Comparison of ENCODE assay signal across 8 cellular contexts in the genomic region with DNA sequence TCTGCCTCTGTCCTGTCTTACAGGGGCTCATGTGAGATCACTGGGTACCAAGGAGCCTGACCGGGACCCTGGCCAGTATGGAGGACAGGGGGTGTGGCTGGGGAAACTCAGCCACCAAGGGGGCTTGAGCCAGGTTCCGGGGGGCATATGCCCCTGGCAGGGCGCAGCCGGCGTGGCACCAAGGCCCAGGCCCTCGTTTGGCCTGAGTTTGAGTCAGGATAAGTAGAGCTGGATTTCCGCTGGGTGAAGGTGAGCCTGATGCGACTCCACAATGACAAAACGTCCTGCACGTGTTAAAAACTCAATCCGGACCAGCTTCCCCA. TPM values are rescaled to one million over a fixed set of nuclear protein-coding genes. Genes with fewer than 3 reads are reported as not detected.
DNase-seq lines count a peak whose midpoint lies in the region; TF ChIP-seq lines count a peak whose summit lies in the region.

No MANE protein-coding gene starts in this region.

- peaks cover 32% of the 10 kb centered on the region for H3K4me1 Mint-ChIP-seq in T-helper 2 cell treated with Interferon-gamma antibody and Interleukin-4, amounts not matched to agents 5 μg/mL and 100 μg/mL, for 36 hours (ENCODE audit: low read depth)

- H3K36me3 ChIP-seq in KMS-11 (ENCODE audit: insufficient read depth) (no peaks in the 10 kb centered on the region), parathyroid adenoma (ENCODE audit: control insufficient read depth, insufficient read depth, low read length) (no peaks in the 10 kb centered on the region)
- H3K36me3 ChIP-seq in effector memory CD4-positive, alpha-beta T cell (ENCODE audit: control insufficient read depth, insufficient read depth, low read length) = no peaks in the 10 kb centered on the region

- peak overlapping the region; percentile 89 for H3K4me3 Mint-ChIP-seq in T-helper 2 cell treated with Interferon-gamma antibody and Interleukin-4, amounts not matched to agents 5 μg/mL and 100 μg/mL, for 36 hours

- no peaks in the 10 kb centered on the region for H3K9me3 ChIP-seq in effector memory CD4-positive, alpha-beta T cell (ENCODE audit: control insufficient read depth, low read length)
- no peaks in the 10 kb centered on the region for H3K9me3 ChIP-seq in parathyroid adenoma (ENCODE audit: control insufficient read depth, low read length)

- H3K27ac Mint-ChIP-seq in T-helper 2 cell treated with Interferon-gamma antibody and Interleukin-4, amounts not matched to agents 5 μg/mL and 100 μg/mL, for 36 hours = peak overlapping the region; percentile 86

- no peaks in the 10 kb centered on the region for H3K27me3 Mint-ChIP-seq in T-helper 2 cell treated with Interferon-gamma antibody and Interleukin-4, amounts not matched to agents 5 μg/mL and 100 μg/mL, for 36 hours (ENCODE audit: low read depth)

- TF ChIP-seq CTCF in KMS-11 (conservative IDR thresholded peaks at IDR 0.05; ENCODE audit: low read depth, low read length) = no peak
- TF ChIP-seq CTCF in parathyroid adenoma (IDR thresholded peaks at IDR 0.05) = no peak

- peak overlapping the region; percentile 77 for H2AFZ ChIP-seq in KMS-11 (ENCODE audit: low read depth)
- peak overlapping the region; percentile 94 for H2AFZ ChIP-seq in parathyroid adenoma

- peaks cover 15% of the 10 kb centered on the region for H3K4me1 ChIP-seq in KMS-11 (ENCODE audit: low read depth, poor library complexity, severe bottlenecking)
- peaks cover 23% of the 10 kb centered on the region for H3K4me1 ChIP-seq in effector memory CD4-positive, alpha-beta T cell (ENCODE audit: control insufficient read depth, insufficient read depth, low read length, poor library complexity, severe bottlenecking)
- H3K4me1 ChIP-seq in parathyroid adenoma = peaks cover 16% of the 10 kb centered on the region

- peaks cover 2% of the 10 kb centered on the region for H3K36me3 Mint-ChIP-seq in T-helper 2 cell treated with Interferon-gamma antibody and Interleukin-4, amounts not matched to agents 5 μg/mL and 100 μg/mL, for 36 hours (ENCODE audit: low read depth)

- peak overlapping the region; percentile 37; the same call in 1 of the 2 replicates for H3K9ac ChIP-seq in KMS-11
- H3K9ac ChIP-seq in parathyroid adenoma = no peak overlapping the region

- no peaks in the 10 kb centered on the region for H3K9me3 Mint-ChIP-seq in T-helper 2 cell treated with Interferon-gamma antibody and Interleukin-4, amounts not matched to agents 5 μg/mL and 100 μg/mL, for 36 hours

- H3K79me2 ChIP-seq in KMS-11 (ENCODE audit: insufficient read depth, low read depth) (no peaks in the 10 kb centered on the region), parathyroid adenoma (peaks cover 5% of the 10 kb centered on the region)

- no peaks in the 10 kb centered on the region for H3K27me3 ChIP-seq in KMS-11 (ENCODE audit: insufficient read depth, low read depth)
- no peaks in the 10 kb centered on the region for H3K27me3 ChIP-seq in effector memory CD4-positive, alpha-beta T cell (replicated peaks; ENCODE audit: control insufficient read depth, insufficient read depth, low read length, poor library complexity, severe bottlenecking)
- no peaks in the 10 kb centered on the region for H3K27me3 ChIP-seq in parathyroid adenoma (ENCODE audit: control insufficient read depth, insufficient read depth, low read length)

- DNase-seq in T-helper 2 cell treated with Interferon-gamma antibody and Interleukin-4, amounts not matched to agents 5 μg/mL and 100 μg/mL, for 36 hours (ENCODE audit: low spot score) = no peak
- DNase-seq in T-helper 2 cell = no peak
- DNase-seq in effector memory CD4-positive, alpha-beta T cell = no peak
- DNase-seq in NCI-H146 treated with DMSO at 0.1 percent for 48 hours (lab: John Stamatoyannopoulos, UW; ENCODE audit: unreplicated experiment) = no peak
- no peak for DNase-seq in SK-N-DZ (ENCODE audit: low spot score)
- no peak for DNase-seq in activated CD8-positive, alpha-beta memory T cell treated with anti-CD3 and anti-CD28 coated beads, Interleukin-2, amount 50 U/mL, for 4 hours

- H4K20me1 ChIP-seq in KMS-11 (ENCODE audit: insufficient read depth) = no peaks in the 10 kb centered on the region

- H3K4me3 ChIP-seq in KMS-11 (IDR thresholded peaks at IDR 0.05; ENCODE audit: insufficient read depth, low read depth, low read length) (no peak overlapping the region), parathyroid adenoma (ENCODE audit: low read depth, low read length) (peak overlapping the region; percentile 75)
- peak overlapping the region; percentile 62 for H3K4me3 ChIP-seq in effector memory CD4-positive, alpha-beta T cell (ENCODE audit: insufficient read depth, low read depth, low read length, poor library complexity, severe bottlenecking)

- H3K4me2 ChIP-seq in KMS-11 (peak overlapping the region; percentile 61), parathyroid adenoma (ENCODE audit: low read length) (peak overlapping the region; percentile 77)

- H3K27ac ChIP-seq in KMS-11 (no peak overlapping the region), parathyroid adenoma (peak overlapping the region; percentile 72)
- peak overlapping the region; percentile 61 for H3K27ac ChIP-seq in effector memory CD4-positive, alpha-beta T cell (ENCODE audit: insufficient read depth, low read length, poor library complexity, severe bottlenecking)

RNA-seq across cellular contexts. Expression of gene TSPAN17, which starts 0.6 kb away (rescaled TPM):
- 22.4 and 22.7 TPM in 2 replicates for polyA plus RNA-seq in SK-N-DZ (2014; cell fraction: cytosol; rRNA removed)
- polyA plus RNA-seq in SK-N-DZ (2014; cell fraction: nucleus; rRNA removed) = 43.2 and 45.4 TPM in 2 replicates

RNA-seq across cellular contexts. Expression of gene EIF4E1B, which starts 16.2 kb away (rescaled TPM):
- not detected in 2 replicates for polyA plus RNA-seq in SK-N-DZ (2014; cell fraction: cytosol; rRNA removed)
- not detected in 2 replicates for polyA plus RNA-seq in SK-N-DZ (2014; cell fraction: nucleus; rRNA removed)

RNA-seq across cellular contexts. Expression of gene SNCB, which starts 16.3 kb away (rescaled TPM):
- 1.9 and 2.7 TPM in 2 replicates for polyA plus RNA-seq in SK-N-DZ (2014; cell fraction: cytosol; rRNA removed)
- polyA plus RNA-seq in SK-N-DZ (2014; cell fraction: nucleus; rRNA removed) = 0.81 and 2.3 TPM in 2 replicates

RNA-seq across cellular contexts. Expression of gene GPRIN1, which starts 36.7 kb away (rescaled TPM):
- polyA plus RNA-seq in SK-N-DZ (2014; cell fraction: cytosol; rRNA removed) = 61.6 and 68.7 TPM in 2 replicates
- 25.8 and 29.2 TPM in 2 replicates for polyA plus RNA-seq in SK-N-DZ (2014; cell fraction: nucleus; rRNA removed)
